In the genomic region with DNA sequence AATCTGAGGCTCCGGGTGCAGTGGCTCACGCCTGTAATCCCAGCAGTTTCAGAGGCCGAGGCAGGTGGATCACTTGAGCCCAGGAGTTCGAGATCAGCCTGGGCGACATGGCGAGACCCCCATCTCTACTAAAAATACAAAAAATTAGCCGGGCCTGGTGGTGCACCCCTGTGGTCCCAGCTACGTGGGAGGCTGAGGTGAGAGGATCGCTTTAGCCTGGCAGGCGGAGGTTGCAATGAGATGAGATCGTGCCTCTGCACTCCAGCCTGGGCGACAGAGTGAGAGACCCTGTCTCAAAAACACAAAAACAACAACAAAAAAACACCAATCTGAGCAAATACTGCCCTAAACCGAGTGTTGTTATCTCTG, we compare ENCODE assay signal across 1 cellular context.
TF ChIP-seq lines count a peak whose summit lies in the region.
"Not testable (repeated sequence)": the region's sequence is repeated elsewhere in the genome, so short reads cannot be mapped to it uniquely, and the experiment has no call there.

No MANE protein-coding gene starts in this region.

TF ChIP-seq in K562, 482 proteins besides CTCF, POLR2A, EP300 and RAD21:
- not testable (repeated sequence) for TF ChIP-seq NR2C2 (CRISPR knock-in tag; IDR thresholded peaks at IDR 0.05)
- TF ChIP-seq NR2C2 (tag; IDR thresholded peaks at IDR 0.05) (0 out of 2 replicates have a peak, but pooled peaks have one; percentile 11), SMAD3 (CRISPR knock-in tag; conservative IDR thresholded peaks at IDR 0.05) (0 out of 2 replicates have a peak, but pooled peaks have one; percentile 42), FOSL1 (tag; conservative IDR thresholded peaks at IDR 0.05) (peak; percentile 31), MTA2 (IDR thresholded peaks at IDR 0.05; ENCODE audit: low read depth) (peak; percentile 3; the same call in 1 of the 2 replicates), MTA1 (IDR thresholded peaks at IDR 0.05; ENCODE audit: borderline replicate concordance) (0 out of 2 replicates have a peak, but pooled peaks have one; percentile 29), ZNF586 (CRISPR knock-in tag; conservative IDR thresholded peaks at IDR 0.05) (0 out of 2 replicates have a peak, but pooled peaks have one; percentile 14), KAT7 (CRISPR knock-in tag; IDR thresholded peaks at IDR 0.05; ENCODE audit: borderline replicate concordance) (0 out of 2 replicates have a peak, but pooled peaks have one; percentile 29)
